In genomic region chr11:21602734-21603133, GRCh38 we compare ENCODE assay signal across 18 cellular contexts.
"Had no signal": no experiment of that assay in that cellular context is flagged by ENCODE, and none has a peak within 500 bp of the region (broad histone marks: within the 10 kb centered on the region; RNA-seq: fewer than 3 reads in every experiment).

No MANE protein-coding gene starts in this region.

- H3K4me3 ChIP-seq: esophagus squamous epithelium, gastroesophageal sphincter, hepatocyte, smooth muscle cell, thoracic aorta, transverse colon had no signal

- H3K27me3 ChIP-seq: esophagus squamous epithelium, gastroesophageal sphincter, hepatocyte, transverse colon had no signal

- ATAC-seq: gastroesophageal sphincter; naive thymus-derived CD8-positive, alpha-beta T cell; stimulated activated naive B cell treated with anti-CD40 and anti-IgM and Interleukin-4, amounts not matched to agents 10 μg/mL and 1 μg/mL and 100 μg/mL, for 72 hours; stimulated activated naive CD8-positive, alpha-beta T cell treated with anti-CD3 and anti-CD28 coated beads, Interleukin-15, amount 100 ng/mL, for 72 hours had no signal

- H3K79me2 ChIP-seq: hepatocyte had no signal

- DNase-seq: cerebellar nuclear complex; dermis blood vessel endothelial cell; esophagus squamous epithelium; foreskin fibroblast; glutamatergic neuron; kidney; left cardiac atrium; mammary epithelial cell; naive thymus-derived CD8-positive, alpha-beta T cell; posterior cingulate gyrus; stimulated activated CD4-positive, alpha-beta T cell treated with anti-CD3 and anti-CD28 coated beads, Interleukin-4, amount 100 ng/mL, for 24 hours; stimulated activated naive B cell treated with anti-CD40 and anti-IgM and Interleukin-4, amounts not matched to agents 10 μg/mL and 1 μg/mL and 100 μg/mL, for 72 hours; stimulated activated naive CD8-positive, alpha-beta T cell treated with anti-CD3 and anti-CD28 coated beads, Interleukin-15, amount 100 ng/mL, for 72 hours; transverse colon had no signal

- H3K9me3 ChIP-seq: esophagus squamous epithelium, gastroesophageal sphincter, thoracic aorta, transverse colon had no signal

- H3K27ac ChIP-seq: esophagus squamous epithelium, gastroesophageal sphincter, hepatocyte, thoracic aorta, transverse colon had no signal

- H3K36me3 ChIP-seq: esophagus squamous epithelium, gastroesophageal sphincter, thoracic aorta, transverse colon had no signal

- H3K4me2 ChIP-seq: hepatocyte, smooth muscle cell had no signal

- H3K4me1 ChIP-seq: esophagus squamous epithelium, transverse colon had no signal

- H2AFZ ChIP-seq: hepatocyte had no signal
